Comparison of ENCODE assay signal across 18 cellular contexts in the genomic region with DNA sequence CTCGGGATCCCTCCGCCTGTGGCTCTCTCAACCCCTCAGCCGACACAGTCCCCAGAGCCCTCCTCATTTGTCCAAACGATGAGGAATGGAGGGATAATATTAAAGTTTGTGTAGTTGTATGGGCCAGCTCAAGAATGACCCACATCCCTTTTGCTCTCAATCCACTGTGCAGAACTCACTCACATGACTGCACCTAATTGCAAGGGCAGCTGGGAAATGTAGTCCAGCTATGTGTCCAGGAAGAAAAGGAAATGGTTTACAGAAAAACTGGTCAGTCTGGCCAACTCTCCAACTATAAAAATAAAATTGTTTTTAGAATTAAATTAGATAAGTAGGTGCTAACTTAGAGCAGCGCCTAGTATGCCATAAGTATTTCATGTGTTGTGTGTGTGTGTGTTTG.
DNase-seq lines count a peak whose midpoint lies in the region; ATAC-seq and TF ChIP-seq lines count a peak whose summit lies in the region.
"Had no signal": no experiment of that assay in that cellular context is flagged by ENCODE, and none has a peak within 500 bp of the region (broad histone marks: within the 10 kb centered on the region; RNA-seq: fewer than 3 reads in every experiment).

No MANE protein-coding gene starts in this region.

- H3K36me3 Mint-ChIP-seq in GM23338 (ENCODE audit: low read depth), result peaks cover 16% of the 10 kb centered on the region
- H3K36me3 Mint-ChIP-seq: CD14-positive monocyte had no signal

- H3K27ac ChIP-seq in GM23338 (ENCODE audit: low read depth), result no peak overlapping the region

- TF ChIP-seq CTCF in GM23338 (conservative IDR thresholded peaks at IDR 0.05; ENCODE audit: low read depth in 2 of 2) (no peak), foreskin fibroblast (IDR thresholded peaks at IDR 0.05; ENCODE audit: low read depth, low read length) (no peak)

- peaks cover 10% of the 10 kb centered on the region; the same call in 2 of the 3 replicates for H3K9me3 Mint-ChIP-seq in GM23338

- H3K4me1 Mint-ChIP-seq in GM23338, result no peaks in the 10 kb centered on the region
- H3K4me1 Mint-ChIP-seq: CD14-positive monocyte had no signal

- H3K4me2 ChIP-seq in GM23338, result no peak overlapping the region

- peak; percentile 20 for DNase-seq in NCI-H2227 (lab: John Stamatoyannopoulos, UW; ENCODE audit: unreplicated experiment)
- no peak for DNase-seq in NCI-H2227 treated with DMSO at 0.1 percent for 48 hours (lab: John Stamatoyannopoulos, UW)
- peak; percentile 15 for DNase-seq in GM23338 (ENCODE audit: low spot score)
- DNase-seq in SK-MEL-5 (ENCODE audit: low read depth, low spot score), result peak; percentile 4
- peak; percentile 45 for DNase-seq in islet precursor cell
- DNase-seq in NOMO-1 treated with dmso at 0.1 percent for 144 hours (lab: John Stamatoyannopoulos, UW; ENCODE audit: unreplicated experiment), result no peak
- DNase-seq in foreskin fibroblast, result no peak
- no peak for DNase-seq in NCI-H524 treated with DMSO at 0.1 percent for 48 hours (lab: John Stamatoyannopoulos, UW)
- DNase-seq: 8988T, DMS 273 treated with DMSO at 0.1 percent for 48 hours, KG1, NCI-H1417 treated with DMSO at 0.1 percent for 48 hours, NCI-H187 treated with DMSO at 0.1 percent for 48 hours, NCI-H2171, NCI-H774, T-helper 2 cell had no signal

- no peaks in the 10 kb centered on the region for H3F3A ChIP-seq in GM23338 (replicated peaks; ENCODE audit: low read depth)

- no peak overlapping the region for H3K27ac Mint-ChIP-seq in GM23338
- H3K27ac Mint-ChIP-seq: CD14-positive monocyte had no signal

- in situ Hi-C loops in SK-MEL-5 (cut with HindIII; ENCODE audit: low pct_unique_long_range_greater_than_20kb, low sequenced_read_pairs), result no loop called here

- no peaks in the 10 kb centered on the region for H3K4me1 ChIP-seq in GM23338 (ENCODE audit: insufficient read depth)
- H3K4me1 ChIP-seq: HAP-1 had no signal

- H3K4me3 Mint-ChIP-seq in GM23338, result no peak overlapping the region
- H3K4me3 Mint-ChIP-seq: CD14-positive monocyte had no signal

- no peak; the same call in 2 of the 3 replicates for ATAC-seq in GM23338

- peaks cover 3% of the 10 kb centered on the region for H3K27me3 Mint-ChIP-seq in GM23338 (ENCODE audit: insufficient read depth, low read depth, poor library complexity)

- H3K27me3 ChIP-seq in GM23338 (ENCODE audit: insufficient read depth), result no peaks in the 10 kb centered on the region

- H3K9me2 ChIP-seq in GM23338 (ENCODE audit: insufficient read depth), result no peaks in the 10 kb centered on the region

- H2AFZ ChIP-seq in GM23338, result no peak overlapping the region

- no peaks in the 10 kb centered on the region for H3K36me3 ChIP-seq in GM23338 (ENCODE audit: insufficient read depth)
- H3K36me3 ChIP-seq: HAP-1 had no signal

- H4K20me1 ChIP-seq in GM23338 (replicated peaks; ENCODE audit: insufficient read depth), result no peaks in the 10 kb centered on the region

- H3K79me2 ChIP-seq in GM23338 (replicated peaks; ENCODE audit: insufficient read depth), result no peaks in the 10 kb centered on the region

- no peak overlapping the region for H3K4me3 ChIP-seq in GM23338
- no peak overlapping the region for H3K4me3 ChIP-seq in foreskin fibroblast (ENCODE audit: low read depth in 1 of 2, low read length in 2 of 2)
- H3K4me3 ChIP-seq: HAP-1 had no signal

TF ChIP-seq in GM23338, 12 proteins besides CTCF, POLR2A, EP300 and RAD21:
- TF ChIP-seq REST (IDR thresholded peaks at IDR 0.05; ENCODE audit: unreplicated experiment), result no peak
- TF ChIP-seq, protein P1, sequence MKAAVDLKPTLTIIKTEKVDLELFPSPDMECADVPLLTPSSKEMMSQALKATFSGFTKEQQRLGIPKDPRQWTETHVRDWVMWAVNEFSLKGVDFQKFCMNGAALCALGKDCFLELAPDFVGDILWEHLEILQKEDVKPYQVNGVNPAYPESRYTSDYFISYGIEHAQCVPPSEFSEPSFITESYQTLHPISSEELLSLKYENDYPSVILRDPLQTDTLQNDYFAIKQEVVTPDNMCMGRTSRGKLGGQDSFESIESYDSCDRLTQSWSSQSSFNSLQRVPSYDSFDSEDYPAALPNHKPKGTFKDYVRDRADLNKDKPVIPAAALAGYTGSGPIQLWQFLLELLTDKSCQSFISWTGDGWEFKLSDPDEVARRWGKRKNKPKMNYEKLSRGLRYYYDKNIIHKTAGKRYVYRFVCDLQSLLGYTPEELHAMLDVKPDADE (IDR thresholded peaks at IDR 0.05), result peak; percentile 51; the same call in 1 of the 2 replicates

Comparison
In these comparisons a context has a peak if more than half of its experiments do, and no peak if none do; other contexts are left out.
1. DNase-seq: peak in NCI-H2227 (single experiment), GM23338 (single experiment), SK-MEL-5 (single experiment) and islet precursor cell (single experiment); none in NCI-H2227 treated with DMSO at 0.1 percent for 48 hours (single experiment), NOMO-1 treated with dmso at 0.1 percent for 144 hours (single experiment), foreskin fibroblast (0 of 2) and NCI-H524 treated with DMSO at 0.1 percent for 48 hours (single experiment).